In the genomic region with DNA sequence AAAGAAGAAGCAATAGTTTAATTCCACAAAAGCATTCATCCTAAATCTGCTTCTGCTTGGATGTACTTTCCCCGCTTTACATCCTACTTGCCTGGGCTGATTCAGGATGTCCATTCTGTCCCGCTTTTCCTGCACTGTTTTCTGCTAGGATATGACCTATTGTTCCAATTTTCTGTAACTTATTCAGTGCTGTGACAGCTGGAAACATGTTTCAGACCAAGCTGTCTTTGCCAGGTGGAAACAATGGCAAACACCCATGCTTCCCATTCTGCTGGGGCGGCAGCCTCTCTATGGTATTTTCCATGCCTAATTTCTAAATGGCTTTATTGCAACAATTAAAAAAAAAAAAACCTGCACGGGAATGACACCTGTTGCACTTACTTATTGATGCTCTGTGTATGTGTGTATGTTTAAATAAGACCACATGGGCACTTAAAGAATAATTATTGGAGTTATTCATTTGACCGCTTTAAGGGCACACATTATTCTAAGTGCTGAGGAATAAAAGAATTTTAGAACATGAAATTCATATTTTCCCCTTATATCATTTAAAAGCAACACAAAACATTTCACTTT, we compare ENCODE assay signal across 25 cellular contexts. TPM values are rescaled to one million over a fixed set of nuclear protein-coding genes. Genes with fewer than 3 reads are reported as not detected.
A peak's percentile ranks its signal among the peaks of the same experiment; 100 is the strongest.
DNase-seq lines count a peak whose midpoint lies in the region; ATAC-seq and TF ChIP-seq lines count a peak whose summit lies in the region.
"Had no signal": no experiment of that assay in that cellular context is flagged by ENCODE, and none has a peak within 500 bp of the region (broad histone marks: within the 10 kb centered on the region; RNA-seq: fewer than 3 reads in every experiment).

No MANE protein-coding gene starts in this region.

- no peak overlapping the region for H3K27ac Mint-ChIP-seq in stimulated activated naive CD8-positive, alpha-beta T cell treated with anti-CD3 and anti-CD28 coated beads, Interleukin-15, amount 100 ng/mL, for 72 hours
- H3K27ac Mint-ChIP-seq: CD4-positive, alpha-beta T cell had no signal

- H3K79me2 ChIP-seq in PC-9 (ENCODE audit: low read depth): peaks cover 43% of the 10 kb centered on the region

- no peaks in the 10 kb centered on the region for H3K27me3 ChIP-seq in PC-9 (ENCODE audit: insufficient read depth, low read depth)
- H3K27me3 ChIP-seq: MG63, SJSA1 had no signal

- H3K9me3 ChIP-seq in HEK293 (ENCODE audit: control insufficient read depth, insufficient read depth, low read depth, low read length) (no peaks in the 10 kb centered on the region), PC-9 (ENCODE audit: insufficient read depth, low read depth) (no peaks in the 10 kb centered on the region)
- H3K9me3 ChIP-seq: HAP-1, SJSA1 had no signal

- no peaks in the 10 kb centered on the region for H4K20me1 ChIP-seq in PC-9 (ENCODE audit: insufficient read depth)
- H4K20me1 ChIP-seq: BLaER1 treated with 17β-estradiol and CSF1 and Interleukin-3, amounts not matched to agents 10 nM and 100 nM had no signal

- peaks cover 8 to 19% of the 10 kb centered on the region in 2 donors for H3K9me3 Mint-ChIP-seq in stimulated activated naive CD8-positive, alpha-beta T cell treated with anti-CD3 and anti-CD28 coated beads, Interleukin-15, amount 100 ng/mL, for 72 hours
- H3K9me3 Mint-ChIP-seq: CD4-positive, alpha-beta T cell had no signal

- POLR2A ChIA-PET in HEK293 (lab: Yijun Ruan, JAX) (interaction anchor here (1.3 kb wide), 1 partner anchor 50 kb away, joined by 3 read pairs; no protein-coding TSS in a partner anchor), PC-9 (lab: Charles Lee; ENCODE audit: unreplicated experiment) (interaction anchor here (0.6 kb wide), 1 partner anchor 19 kb away, joined by 11 read pairs; no protein-coding TSS in a partner anchor)

- no peak overlapping the region for H2AFZ ChIP-seq in PC-9

- H3K4me3 ChIP-seq in HEK293 (ENCODE audit: low read depth, low read length) (no peak overlapping the region), PC-9 (peak overlapping the region; percentile 60; the same call in 1 of the 2 replicates)
- H3K4me3 ChIP-seq: HAP-1, MG63, SJSA1 had no signal

- H3K9me2 ChIP-seq in PC-9 (ENCODE audit: insufficient read depth): no peaks in the 10 kb centered on the region

- DNase-seq in Ammon's horn (ENCODE audit: low spot score) (peak; percentile 27), PC-9 (no peak), lung microvascular endothelial cell (ENCODE audit: low read depth in 2 of 2) (peak; percentile 61 to 93), NCI-H510A treated with DMSO at 0.1 percent for 48 hours (lab: John Stamatoyannopoulos, UW) (no peak), NCI-H2196 treated with DMSO at 0.1 percent for 48 hours (lab: John Stamatoyannopoulos, UW; ENCODE audit: unreplicated experiment) (no peak)
- no peak for DNase-seq in stimulated activated naive CD8-positive, alpha-beta T cell treated with anti-CD3 and anti-CD28 coated beads, Interleukin-15, amount 100 ng/mL, for 72 hours
- DNase-seq: CD4-positive, alpha-beta T cell; DMS79 treated with DMSO at 0.1 percent for 48 hours; GF-D8; GOT3; KBM-7; MG63; NCI-H1105 treated with DMSO at 0.1 percent for 48 hours; NCI-H1694; NCI-H2081 treated with DMSO at 0.1 percent for 48 hours; NCI-H2171 treated with DMSO at 0.1 percent for 48 hours; NCI-H446 treated with DMSO at 0.1 percent for 48 hours; NCI-H526 treated with DMSO at 0.1 percent for 48 hours; NK-92 treated with Interleukin-12 subunit alpha and Interleukin-12 subunit beta, amount 100 ng/mL, for 24 hours; PC-3; Right ventricle myocardium superior had no signal

- H3K4me1 ChIP-seq in HEK293 (ENCODE audit: control insufficient read depth, insufficient read depth, low read length): peaks cover 4% of the 10 kb centered on the region
- H3K4me1 ChIP-seq in PC-9 (replicated peaks; ENCODE audit: insufficient read depth): peaks cover 36% of the 10 kb centered on the region

- CTCF ChIA-PET in HEK293 (lab: Yijun Ruan, JAX): interaction anchor here (0.7 kb wide), 2 partner anchors 81 to 373 kb away, joined by 3 to 5 read pairs; no protein-coding TSS in a partner anchor
- CTCF ChIA-PET in PC-9 (lab: Charles Lee): interaction anchor here (0.7 kb wide), 2 partner anchors 43 to 294 kb away, joined by 3 to 4 read pairs; no protein-coding TSS in a partner anchor

- H3F3A ChIP-seq in PC-9 (ENCODE audit: insufficient read depth, low read depth): peaks cover 32% of the 10 kb centered on the region

- peak overlapping the region; percentile 63 for H3K4me2 ChIP-seq in PC-9

- H3K4me1 Mint-ChIP-seq in stimulated activated naive CD8-positive, alpha-beta T cell treated with anti-CD3 and anti-CD28 coated beads, Interleukin-15, amount 100 ng/mL, for 72 hours: peaks cover 8% of the 10 kb centered on the region

- no peaks in the 10 kb centered on the region for H3K36me3 ChIP-seq in HEK293 (ENCODE audit: control insufficient read depth in 2 of 2, insufficient read depth in 1 of 2, low read length in 2 of 2)
- no peaks in the 10 kb centered on the region for H3K36me3 ChIP-seq in PC-9 (ENCODE audit: low read depth)
- H3K36me3 ChIP-seq: BLaER1 treated with 17β-estradiol and CSF1 and Interleukin-3, amounts not matched to agents 10 nM and 100 nM; HAP-1; MG63; SJSA1 had no signal

- no peak for TF ChIP-seq CTCF in HEK293 (tag by site-specific recombination; IDR thresholded peaks at IDR 0.05)
- no peak for TF ChIP-seq CTCF in PC-9 (conservative IDR thresholded peaks at IDR 0.05)

- BruUV-seq in PC-9 (replicated peaks; lab: Mats Ljungman, UMichigan): no TSS peak

- no peak for ATAC-seq in stimulated activated naive CD8-positive, alpha-beta T cell treated with anti-CD3 and anti-CD28 coated beads, Interleukin-15, amount 100 ng/mL, for 72 hours
- ATAC-seq: PC-3 had no signal

- no peak overlapping the region for H3K4me3 Mint-ChIP-seq in stimulated activated naive CD8-positive, alpha-beta T cell treated with anti-CD3 and anti-CD28 coated beads, Interleukin-15, amount 100 ng/mL, for 72 hours
- H3K4me3 Mint-ChIP-seq: CD4-positive, alpha-beta T cell had no signal

- H3K27me3 Mint-ChIP-seq in stimulated activated naive CD8-positive, alpha-beta T cell treated with anti-CD3 and anti-CD28 coated beads, Interleukin-15, amount 100 ng/mL, for 72 hours: peaks cover 23% of the 10 kb centered on the region

- intact Hi-C loops in PC-9 (cut with micrococcal nuclease; ENCODE audit: unreplicated experiment): loop anchor here (5.0 kb wide), 1 partner anchor 434 kb away; a partner anchor contains a TSS

- H3K27ac ChIP-seq in HEK293 (ENCODE audit: extremely low read depth, low read depth, low read length) (no peak overlapping the region), PC-9 (no peak overlapping the region)
- H3K27ac ChIP-seq: BLaER1 treated with 17β-estradiol and CSF1 and Interleukin-3, amounts not matched to agents 10 nM and 100 nM; SJSA1 had no signal

TF ChIP-seq in HEK293, 187 proteins besides CTCF, POLR2A, EP300 and RAD21:
- TF ChIP-seq, protein P1, sequence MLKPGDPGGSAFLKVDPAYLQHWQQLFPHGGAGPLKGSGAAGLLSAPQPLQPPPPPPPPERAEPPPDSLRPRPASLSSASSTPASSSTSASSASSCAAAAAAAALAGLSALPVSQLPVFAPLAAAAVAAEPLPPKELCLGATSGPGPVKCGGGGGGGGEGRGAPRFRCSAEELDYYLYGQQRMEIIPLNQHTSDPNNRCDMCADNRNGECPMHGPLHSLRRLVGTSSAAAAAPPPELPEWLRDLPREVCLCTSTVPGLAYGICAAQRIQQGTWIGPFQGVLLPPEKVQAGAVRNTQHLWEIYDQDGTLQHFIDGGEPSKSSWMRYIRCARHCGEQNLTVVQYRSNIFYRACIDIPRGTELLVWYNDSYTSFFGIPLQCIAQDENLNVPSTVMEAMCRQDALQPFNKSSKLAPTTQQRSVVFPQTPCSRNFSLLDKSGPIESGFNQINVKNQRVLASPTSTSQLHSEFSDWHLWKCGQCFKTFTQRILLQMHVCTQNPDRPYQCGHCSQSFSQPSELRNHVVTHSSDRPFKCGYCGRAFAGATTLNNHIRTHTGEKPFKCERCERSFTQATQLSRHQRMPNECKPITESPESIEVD (tag by site-specific recombination; IDR thresholded peaks at IDR 0.05): no peak
- TF ChIP-seq SCRT1 (tag by site-specific recombination; IDR thresholded peaks at IDR 0.05; ENCODE audit: borderline replicate concordance) (peak; percentile 62; the same call in 1 of the 2 replicates), ZNF24 (tag by site-specific recombination; IDR thresholded peaks at IDR 0.05) (no peak), SCRT2 (tag by site-specific recombination; IDR thresholded peaks at IDR 0.05) (peak; percentile 76)
- TF ChIP-seq, protein P2, sequence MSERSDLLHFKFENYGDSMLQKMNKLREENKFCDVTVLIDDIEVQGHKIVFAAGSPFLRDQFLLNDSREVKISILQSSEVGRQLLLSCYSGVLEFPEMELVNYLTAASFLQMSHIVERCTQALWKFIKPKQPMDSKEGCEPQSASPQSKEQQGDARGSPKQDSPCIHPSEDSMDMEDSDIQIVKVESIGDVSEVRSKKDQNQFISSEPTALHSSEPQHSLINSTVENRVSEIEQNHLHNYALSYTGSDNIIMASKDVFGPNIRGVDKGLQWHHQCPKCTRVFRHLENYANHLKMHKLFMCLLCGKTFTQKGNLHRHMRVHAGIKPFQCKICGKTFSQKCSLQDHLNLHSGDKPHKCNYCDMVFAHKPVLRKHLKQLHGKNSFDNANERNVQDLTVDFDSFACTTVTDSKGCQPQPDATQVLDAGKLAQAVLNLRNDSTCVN (tag by site-specific recombination; optimal IDR thresholded peaks at IDR 0.05): no peak

RNA-seq across cellular contexts. Expression of a gene that starts 21.0 kb away (rescaled TPM):
- 26.9 and 30.7 TPM in 2 replicates for total RNA-seq in PC-9 (2021)
- 14.8 and 19.4 TPM in 2 replicates for total RNA-seq in lung microvascular endothelial cell

RNA-seq across cellular contexts. Expression of a gene that starts 25.3 kb away (rescaled TPM):
- total RNA-seq in PC-9 (2021) (117 and 142 TPM in 2 replicates), lung microvascular endothelial cell (17.0 and 28.4 TPM in 2 replicates)

Comparison
In these comparisons a context has a peak if more than half of its experiments do, and no peak if none do; other contexts are left out.
1. DNase-seq: peak in Ammon's horn (single experiment) and lung microvascular endothelial cell (2 of 2); none in PC-9 (0 of 2), NCI-H510A treated with DMSO at 0.1 percent for 48 hours (single experiment), NCI-H2196 treated with DMSO at 0.1 percent for 48 hours (single experiment) and stimulated activated naive CD8-positive, alpha-beta T cell treated with anti-CD3 and anti-CD28 coated beads, Interleukin-15, amount 100 ng/mL, for 72 hours (0 of 2).